In the genomic region with DNA sequence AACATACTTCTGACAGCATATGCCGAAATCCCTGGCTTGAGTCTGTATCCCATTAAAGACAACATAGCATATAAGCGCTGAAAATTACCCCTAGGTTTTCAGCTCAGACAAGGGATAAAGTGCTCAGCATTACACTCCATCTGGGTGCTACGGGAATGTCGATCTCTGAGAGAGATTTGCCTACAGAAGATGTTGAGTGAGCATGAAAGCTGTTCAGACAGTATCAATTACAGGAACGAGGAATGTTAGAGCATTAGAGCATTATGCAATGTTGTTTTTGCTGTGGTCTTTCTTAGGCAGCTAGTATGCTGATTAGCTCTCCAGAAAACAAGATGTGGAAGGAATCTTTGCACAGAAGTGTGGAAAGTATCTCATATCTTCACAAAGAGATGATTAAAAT, we compare ENCODE assay signal across 27 cellular contexts.
DNase-seq lines count a peak whose midpoint lies in the region; FAIRE-seq and TF ChIP-seq lines count a peak whose summit lies in the region.
"Had no signal": no experiment of that assay in that cellular context is flagged by ENCODE, and none has a peak within 500 bp of the region (broad histone marks: within the 10 kb centered on the region; RNA-seq: fewer than 3 reads in every experiment).

No MANE protein-coding gene starts in this region.

- H2AFZ ChIP-seq in OCI-LY7 (ENCODE audit: low read length), result no peak overlapping the region

- DNase-seq in AG09309 (ENCODE audit: low read depth) (peak; percentile 34), H54 (ENCODE audit: insufficient read length, low spot score) (no peak), adipocyte (ENCODE audit: low read depth) (peak; percentile 86), glutamatergic neuron (no peak), H4 (ENCODE audit: low spot score) (no peak), OCI-LY7 (ENCODE audit: low spot score) (no peak), NCI-H1105 (lab: John Stamatoyannopoulos, UW) (no peak), urothelium cell line (ENCODE audit: low spot score) (no peak)
- DNase-seq: activated CD4-positive, alpha-beta T cell treated with anti-CD3 and anti-CD28 coated beads, Interleukin-2, amount 10 ng/mL, durations not matched to agents 24 days and 14 days; activated CD8-positive, alpha-beta memory T cell treated with anti-CD3 and anti-CD28 coated beads, Interleukin-2, amount 10 ng/mL, durations not matched to agents 7 days and 5 days; activated naive CD4-positive, alpha-beta T cell treated with anti-CD3 and anti-CD28 coated beads, Interleukin-2, amount 10 ng/mL, durations not matched to agents 7 days and 5 days; activated T-cell treated with anti-CD3 and anti-CD28 coated beads, Interleukin-2, amount 50 U/mL, for 72 hours; anterior cingulate cortex; Calu3; EL; foreskin fibroblast; HFFc6; left ventricle myocardium inferior; naive B cell; NCI-H1092; NCI-H2081 treated with DMSO at 0.1 percent for 48 hours; RPMI8226 had no signal

- BruUV-seq in OCI-LY7 (replicated peaks; lab: Mats Ljungman, UMichigan), result no TSS peak

- H3K9me3 Mint-ChIP-seq in glutamatergic neuron (ENCODE audit: unreplicated experiment), result no peaks in the 10 kb centered on the region
- H3K9me3 Mint-ChIP-seq: activated CD4-positive, alpha-beta T cell treated with anti-CD3 and anti-CD28 coated beads, Interleukin-2, amount 10 ng/mL, durations not matched to agents 24 days and 14 days; activated T-cell treated with anti-CD3 and anti-CD28 coated beads, Interleukin-2, amount 50 U/mL, for 72 hours had no signal

- CTCF ChIA-PET in OCI-LY7 (lab: Charles Lee; ENCODE audit: unreplicated experiment), result no interaction called here

- no peak overlapping the region for H3K27ac ChIP-seq in OCI-LY7 (ENCODE audit: low read depth, low read length, poor library complexity, severe bottlenecking)
- H3K27ac ChIP-seq: left ventricle myocardium inferior, vagina, VCaP had no signal

- H3K4me3 ChIP-seq in AG09309 (ENCODE audit: control insufficient read depth, low read depth, low read length) (no peak overlapping the region), adipocyte (ENCODE audit: low read length) (no peak overlapping the region), OCI-LY7 (ENCODE audit: low read depth, low read length, poor library complexity, severe bottlenecking) (no peak overlapping the region)
- H3K4me3 ChIP-seq: left ventricle myocardium inferior, vagina had no signal

- intact Hi-C loops in OCI-LY7 (cut with micrococcal nuclease; ENCODE audit: unreplicated experiment), result no loop called here

- peak; percentile 95 for FAIRE-seq in H54 (lab: Jason Lieb, UNC)
- FAIRE-seq in urothelium cell line (lab: Jason Lieb, UNC), result no peak

- H3K4me1 Mint-ChIP-seq in glutamatergic neuron (ENCODE audit: low read depth, unreplicated experiment), result peaks cover 10% of the 10 kb centered on the region
- H3K4me1 Mint-ChIP-seq: activated CD4-positive, alpha-beta T cell treated with anti-CD3 and anti-CD28 coated beads, Interleukin-2, amount 10 ng/mL, durations not matched to agents 24 days and 14 days; activated CD8-positive, alpha-beta memory T cell treated with anti-CD3 and anti-CD28 coated beads, Interleukin-2, amount 10 ng/mL, durations not matched to agents 7 days and 5 days; activated naive CD4-positive, alpha-beta T cell treated with anti-CD3 and anti-CD28 coated beads, Interleukin-2, amount 10 ng/mL, durations not matched to agents 7 days and 5 days; CD14-positive monocyte; central memory CD8-positive, alpha-beta T cell; IgD-negative memory B cell; naive B cell had no signal

- H3K27ac Mint-ChIP-seq in glutamatergic neuron (ENCODE audit: unreplicated experiment), result peak overlapping the region; percentile 57
- H3K27ac Mint-ChIP-seq: activated CD4-positive, alpha-beta T cell treated with anti-CD3 and anti-CD28 coated beads, Interleukin-2, amount 10 ng/mL, durations not matched to agents 24 days and 14 days; activated CD8-positive, alpha-beta memory T cell treated with anti-CD3 and anti-CD28 coated beads, Interleukin-2, amount 10 ng/mL, durations not matched to agents 7 days and 5 days; activated naive CD4-positive, alpha-beta T cell treated with anti-CD3 and anti-CD28 coated beads, Interleukin-2, amount 10 ng/mL, durations not matched to agents 7 days and 5 days; activated T-cell treated with anti-CD3 and anti-CD28 coated beads, Interleukin-2, amount 50 U/mL, for 72 hours; CD14-positive monocyte; HFFc6; naive B cell had no signal

- H4K20me1 ChIP-seq in OCI-LY7 (ENCODE audit: insufficient read depth, low read length), result no peaks in the 10 kb centered on the region

- POLR2A ChIA-PET in OCI-LY7 (lab: Charles Lee), result no interaction called here

- TF ChIP-seq POLR2A in H54 (IDR thresholded peaks at IDR 0.05; ENCODE audit: low read depth, low read length), result no peak

- no peak overlapping the region for H3K4me2 ChIP-seq in OCI-LY7 (ENCODE audit: low read length)

- H3K4me1 ChIP-seq in adipocyte (ENCODE audit: control insufficient read depth, insufficient read depth, low read length), result no peaks in the 10 kb centered on the region
- H3K4me1 ChIP-seq in OCI-LY7 (ENCODE audit: insufficient read depth, low read length, poor library complexity, severe bottlenecking), result no peaks in the 10 kb centered on the region
- H3K4me1 ChIP-seq: left ventricle myocardium inferior, vagina had no signal

- peaks cover 1% of the 10 kb centered on the region for H3K27me3 Mint-ChIP-seq in glutamatergic neuron (ENCODE audit: unreplicated experiment)
- H3K27me3 Mint-ChIP-seq: activated CD4-positive, alpha-beta T cell treated with anti-CD3 and anti-CD28 coated beads, Interleukin-2, amount 10 ng/mL, durations not matched to agents 24 days and 14 days; activated CD8-positive, alpha-beta memory T cell treated with anti-CD3 and anti-CD28 coated beads, Interleukin-2, amount 10 ng/mL, durations not matched to agents 7 days and 5 days; activated naive CD4-positive, alpha-beta T cell treated with anti-CD3 and anti-CD28 coated beads, Interleukin-2, amount 10 ng/mL, durations not matched to agents 7 days and 5 days; central memory CD8-positive, alpha-beta T cell; IgD-negative memory B cell; naive B cell had no signal

- no peak overlapping the region for H3K4me3 Mint-ChIP-seq in glutamatergic neuron (ENCODE audit: unreplicated experiment)
- H3K4me3 Mint-ChIP-seq: activated CD4-positive, alpha-beta T cell treated with anti-CD3 and anti-CD28 coated beads, Interleukin-2, amount 10 ng/mL, durations not matched to agents 24 days and 14 days; activated CD8-positive, alpha-beta memory T cell treated with anti-CD3 and anti-CD28 coated beads, Interleukin-2, amount 10 ng/mL, durations not matched to agents 7 days and 5 days; activated naive CD4-positive, alpha-beta T cell treated with anti-CD3 and anti-CD28 coated beads, Interleukin-2, amount 10 ng/mL, durations not matched to agents 7 days and 5 days; activated T-cell treated with anti-CD3 and anti-CD28 coated beads, Interleukin-2, amount 50 U/mL, for 72 hours; CD14-positive monocyte; central memory CD8-positive, alpha-beta T cell; HFFc6; IgD-negative memory B cell; naive B cell had no signal

- no peaks in the 10 kb centered on the region for H3K36me3 Mint-ChIP-seq in glutamatergic neuron (ENCODE audit: unreplicated experiment)
- H3K36me3 Mint-ChIP-seq: activated CD8-positive, alpha-beta memory T cell treated with anti-CD3 and anti-CD28 coated beads, Interleukin-2, amount 10 ng/mL, durations not matched to agents 7 days and 5 days; activated naive CD4-positive, alpha-beta T cell treated with anti-CD3 and anti-CD28 coated beads, Interleukin-2, amount 10 ng/mL, durations not matched to agents 7 days and 5 days; CD14-positive monocyte; IgD-negative memory B cell; naive B cell had no signal

- H3K9me2 ChIP-seq in OCI-LY7 (ENCODE audit: insufficient read depth, low read length), result no peaks in the 10 kb centered on the region

- H3K36me3 ChIP-seq in adipocyte (ENCODE audit: control insufficient read depth, insufficient read depth, low read length, severe bottlenecking) (no peaks in the 10 kb centered on the region), OCI-LY7 (ENCODE audit: insufficient read depth, low read length) (no peaks in the 10 kb centered on the region)
- H3K36me3 ChIP-seq: left ventricle myocardium inferior, vagina had no signal

- H3K9ac ChIP-seq in adipocyte (ENCODE audit: low read length), result no peak overlapping the region

- H3K79me2 ChIP-seq in OCI-LY7 (ENCODE audit: insufficient read depth, low read depth, low read length), result no peaks in the 10 kb centered on the region

- no peak for TF ChIP-seq CTCF in AG09309 (IDR thresholded peaks at IDR 0.05; ENCODE audit: control insufficient read depth, insufficient read depth, low read depth, low read length, missing control alignments)
- TF ChIP-seq CTCF in glutamatergic neuron (IDR thresholded peaks at IDR 0.05; ENCODE audit: partially characterized antibody, unreplicated experiment), result no peak
- no peak for TF ChIP-seq CTCF in OCI-LY7 (conservative IDR thresholded peaks at IDR 0.05; ENCODE audit: low read length)

- H3K27me3 ChIP-seq in adipocyte (replicated peaks; ENCODE audit: control insufficient read depth, insufficient read depth, low read length), result no peaks in the 10 kb centered on the region
- H3K27me3 ChIP-seq: vagina had no signal

- H3K9me3 ChIP-seq in adipocyte (ENCODE audit: control insufficient read depth, low read length), result no peaks in the 10 kb centered on the region
- no peaks in the 10 kb centered on the region for H3K9me3 ChIP-seq in OCI-LY7 (ENCODE audit: low read length)
- H3K9me3 ChIP-seq: vagina had no signal

Comparison
In these comparisons a context has a peak if more than half of its experiments do, and no peak if none do; other contexts are left out.
1. DNase-seq: peak in AG09309 (single experiment) and adipocyte (single experiment); none in H54 (single experiment), glutamatergic neuron (single experiment), H4 (single experiment), OCI-LY7 (single experiment), NCI-H1105 (single experiment) and urothelium cell line (single experiment).